9 cellular contexts compared by ENCODE assay signal in genomic region chr11:13462311-13462927, GRCh38. TPM values are rescaled to one million over a fixed set of nuclear protein-coding genes. Genes with fewer than 3 reads are reported as not detected.
A peak's percentile ranks its signal among the peaks of the same experiment; 100 is the strongest.
DNase-seq lines count a peak whose midpoint lies in the region; ATAC-seq, FAIRE-seq and TF ChIP-seq lines count a peak whose summit lies in the region.
"Had no signal": no experiment of that assay in that cellular context is flagged by ENCODE, and none has a peak within 500 bp of the region (broad histone marks: within the 10 kb centered on the region; RNA-seq: fewer than 3 reads in every experiment).

No MANE protein-coding gene starts in this region.

- intact Hi-C loops in left cardiac atrium (cut with DNase I): no loop called here
- intact Hi-C loops in prostate gland (cut with DNase I): loop anchor here (5.0 to 10.0 kb wide), 3 partner anchors 78 to 248 kb away; partner anchors contain the start of gene FAR1

- no peaks in the 10 kb centered on the region for H3K27me3 ChIP-seq in prostate gland (replicated peaks; ENCODE audit: insufficient read depth)

- H3K4me3 Mint-ChIP-seq in activated naive CD8-positive, alpha-beta T cell: peak overlapping the region; percentile 99

- DNase-seq in EH (ENCODE audit: low read depth) (peak; percentile 62), HuH-7.5 (ENCODE audit: low spot score) (peak; percentile 29), SK-N-DZ (ENCODE audit: low spot score) (peak; percentile 80), left cardiac atrium (peak; percentile 75), prostate gland (ENCODE audit: low spot score) (peak; percentile 69), GM12892 (ENCODE audit: insufficient read length) (no peak)

- TF ChIP-seq CTCF in prostate gland (IDR thresholded peaks at IDR 0.05): no peak

- H3K27ac Mint-ChIP-seq in activated naive CD8-positive, alpha-beta T cell: peak overlapping the region; percentile 98

- peak overlapping the region; percentile 89 to 90 for H3K27ac ChIP-seq in prostate gland

- H3K4me1 Mint-ChIP-seq in activated naive CD8-positive, alpha-beta T cell (ENCODE audit: low read depth): peaks cover 51% of the 10 kb centered on the region

- H3K9me3 ChIP-seq in prostate gland: no peaks in the 10 kb centered on the region

- no peaks in the 10 kb centered on the region for H3K27me3 Mint-ChIP-seq in activated naive CD8-positive, alpha-beta T cell

- no peak for TF ChIP-seq POLR2A in prostate gland (IDR thresholded peaks at IDR 0.05)
- TF ChIP-seq POLR2A in GM12892 (IDR thresholded peaks at IDR 0.05; ENCODE audit: low read depth, low read length): no peak

- H3K36me3 Mint-ChIP-seq in activated naive CD8-positive, alpha-beta T cell: peaks cover 6% of the 10 kb centered on the region

- no peaks in the 10 kb centered on the region for H3K4me1 ChIP-seq in prostate gland (replicated peaks)

- no peaks in the 10 kb centered on the region for H3K9me3 Mint-ChIP-seq in activated naive CD8-positive, alpha-beta T cell (ENCODE audit: low read depth)

- no peak for FAIRE-seq in GM12892 (lab: Jason Lieb, UNC)

- ATAC-seq in GM21619 (IDR thresholded peaks at IDR 0.05; ENCODE audit: unreplicated experiment) (peak; percentile 43), left cardiac atrium (peak; percentile 68 to 79)

- H3K4me3 ChIP-seq in prostate gland: peak overlapping the region; percentile 70 to 83

- H3K36me3 ChIP-seq in prostate gland: no peaks in the 10 kb centered on the region

- WGBS in prostate gland: 1% methylated on average over 20 of the region's 20 CpGs

RNA-seq across cellular contexts. Expression of gene BTBD10, which starts 0.6 kb away (rescaled TPM):
- polyA plus RNA-seq in SK-N-DZ (2014; cell fraction: cytosol; rRNA removed): 30.4 and 37.6 TPM in 2 replicates
- 19.4 and 26.9 TPM in 2 replicates for polyA plus RNA-seq in SK-N-DZ (2014; cell fraction: nucleus; rRNA removed)
- 10 to 100 TPM; 19.5 to 23.5 TPM for total RNA-seq in left cardiac atrium
- total RNA-seq in prostate gland: 10 to 100 TPM; 21.9 to 31.8 TPM
- 21.4 TPM for polyA plus RNA-seq in GM12892 (2012; ENCODE audit: missing spikeins)

RNA-seq across cellular contexts. Expression of gene PTH, which starts 33.4 kb away (rescaled TPM):
- not detected in 2 replicates for polyA plus RNA-seq in SK-N-DZ (2014; cell fraction: cytosol; rRNA removed)
- not detected in 2 replicates for polyA plus RNA-seq in SK-N-DZ (2014; cell fraction: nucleus; rRNA removed)
- not detected for total RNA-seq in left cardiac atrium
- total RNA-seq in prostate gland: not detected
- polyA plus RNA-seq in GM12892 (2012; ENCODE audit: missing spikeins): not detected
- total RNA-seq: pulmonary artery endothelial cell had no signal
